21 cellular contexts compared by ENCODE assay signal in genomic region chr1:71717186-71717585, GRCh38.
"Had no signal": no experiment of that assay in that cellular context is flagged by ENCODE, and none has a peak within 500 bp of the region (broad histone marks: within the 10 kb centered on the region; RNA-seq: fewer than 3 reads in every experiment).

No MANE protein-coding gene starts in this region.

- DNase-seq: dermis blood vessel endothelial cell; effector memory CD8-positive, alpha-beta T cell; kidney; naive B cell; right lobe of liver; stimulated activated CD4-positive, alpha-beta T cell treated with anti-CD3 and anti-CD28 coated beads, Interleukin-12 subunit alpha, Interleukin-12 subunit beta, amount 100 ng/mL, for 4 hours; stimulated activated CD4-positive, alpha-beta T cell treated with anti-CD3 and anti-CD28 coated beads, Interleukin-1b, Interleukin-23, amount 100 ng/mL, for 48 hours; stimulated activated CD4-positive, alpha-beta T cell treated with anti-CD3 and anti-CD28 coated beads, Interleukin-4, amount 100 ng/mL, for 1 hour; stimulated activated CD8-positive, alpha-beta memory T cell treated with anti-CD3 and anti-CD28 coated beads, Interleukin-4, amount 100 ng/mL, for 48 hours; stimulated activated naive CD4-positive, alpha-beta T cell; stomach; thyroid gland had no signal

- H3K27me3 Mint-ChIP-seq: effector memory CD8-positive, alpha-beta T cell; memory B cell; naive B cell; progenitor cell of endocrine pancreas had no signal

- H3K9ac ChIP-seq: neural progenitor cell, parathyroid adenoma had no signal

- H2AFZ ChIP-seq: neural progenitor cell, parathyroid adenoma had no signal

- H3K4me1 ChIP-seq: neural progenitor cell, parathyroid adenoma, right lobe of liver, stomach, thyroid gland, vagina had no signal

- H3K4me2 ChIP-seq: neural progenitor cell, smooth muscle cell had no signal

- H3K4me1 Mint-ChIP-seq: memory B cell, naive B cell, nephron, neural progenitor cell had no signal

- H3K9me3 ChIP-seq: right lobe of liver, thyroid gland, vagina had no signal

- H3K79me2 ChIP-seq: parathyroid adenoma had no signal

- H3K27ac ChIP-seq: coronary artery, neural progenitor cell, parathyroid adenoma, right lobe of liver, stomach, thyroid gland, vagina had no signal

- H3K4me3 ChIP-seq: coronary artery, lung, neural progenitor cell, right lobe of liver, smooth muscle cell, stomach, thyroid gland, vagina had no signal

- H3K27ac Mint-ChIP-seq: effector memory CD8-positive, alpha-beta T cell; memory B cell; naive B cell; nephron; neural progenitor cell; progenitor cell of endocrine pancreas had no signal

- H3K36me3 ChIP-seq: neural progenitor cell, right lobe of liver, stomach, thyroid gland, vagina had no signal

- H3K27me3 ChIP-seq: neural progenitor cell, right lobe of liver, stomach, thyroid gland, vagina had no signal

- H3K36me3 Mint-ChIP-seq: memory B cell, neural progenitor cell had no signal

- H3K4me3 Mint-ChIP-seq: effector memory CD8-positive, alpha-beta T cell; memory B cell; naive B cell; nephron; neural progenitor cell had no signal
